Comparison of ENCODE assay signal across 18 cellular contexts in genomic region chr17:76007131-76007849, GRCh38. TPM values are rescaled to one million over a fixed set of nuclear protein-coding genes. Genes with fewer than 3 reads are reported as not detected.
"Had no signal": no experiment of that assay in that cellular context is flagged by ENCODE, and none has a peak within 500 bp of the region (broad histone marks: within the 10 kb centered on the region; RNA-seq: fewer than 3 reads in every experiment).

No MANE protein-coding gene starts in this region.

- H3K9me3 ChIP-seq: esophagus squamous epithelium, heart right ventricle, ovary, psoas muscle, tibial artery had no signal

- H3K27ac ChIP-seq: esophagus squamous epithelium, heart right ventricle, neural progenitor cell, ovary, psoas muscle, skin epidermis, tibial artery had no signal

- H3K4me3 ChIP-seq: esophagus squamous epithelium, heart right ventricle, neural progenitor cell, ovary, psoas muscle, skin epidermis, tibial artery had no signal

- DNase-seq: activated CD4-positive, alpha-beta memory T cell treated with anti-CD3 and anti-CD28 coated beads for 36 hours; activated gamma-delta T cell treated with Interleukin-2 at 50 U/mL for 16 hours; activated T-cell treated with anti-CD3 and anti-CD28 coated beads for 4 hours; effector memory CD4-positive, alpha-beta T cell; esophagus squamous epithelium; heart right ventricle; kidney glomerular epithelial cell; left ventricle myocardium superior; ovary; psoas muscle; stimulated activated naive CD8-positive, alpha-beta T cell treated with anti-CD3 and anti-CD28 coated beads, Interleukin-15, Interleukin-2, amounts not matched to agents 100 U/mL and 50 U/mL, for 24 hours; substantia nigra; tibial artery had no signal

- H2AFZ ChIP-seq: neural progenitor cell had no signal

- H3K4me1 ChIP-seq: neural progenitor cell, psoas muscle, tibial artery had no signal

- H3K4me2 ChIP-seq: neural progenitor cell had no signal

- H3K27me3 ChIP-seq: esophagus squamous epithelium, heart right ventricle, neural progenitor cell, ovary, tibial artery had no signal

- H3K36me3 ChIP-seq: neural progenitor cell, ovary had no signal

- ATAC-seq: heart right ventricle; left ventricle myocardium superior; psoas muscle; right cardiac atrium; stimulated activated naive CD8-positive, alpha-beta T cell treated with anti-CD3 and anti-CD28 coated beads, Interleukin-15, Interleukin-2, amounts not matched to agents 100 U/mL and 50 U/mL, for 24 hours had no signal

RNA-seq across cellular contexts. Expression of gene EVPL, which starts 19.8 kb away (rescaled TPM):
- total RNA-seq: cerebellum, endothelial cell of umbilical vein had no signal
